ENCODE assay signal across 18 cellular contexts in genomic region chr3:11953778-11954177, GRCh38.
"Had no signal": no experiment of that assay in that cellular context is flagged by ENCODE, and none has a peak within 500 bp of the region (broad histone marks: within the 10 kb centered on the region; RNA-seq: fewer than 3 reads in every experiment).

No MANE protein-coding gene starts in this region.

- ATAC-seq: left lung; natural killer cell; sciatic nerve; stimulated activated naive B cell treated with anti-CD40 and anti-IgM and Interleukin-4, amounts not matched to agents 10 μg/mL and 1 μg/mL and 100 μg/mL, for 72 hours had no signal

- DNase-seq: activated CD4-positive, alpha-beta memory T cell treated with anti-CD3 and anti-CD28 coated beads for 36 hours; activated CD4-positive, alpha-beta T cell treated with anti-CD3 and anti-CD28 coated beads for 48 hours; activated effector memory CD4-positive, alpha-beta T cell treated with anti-CD3 and anti-CD28 coated beads, Interleukin-2, amount 50 U/mL, for 16 hours; activated naive CD4-positive, alpha-beta T cell treated with anti-CD3 and anti-CD28 coated beads, Interleukin-2, amount 10 ng/mL, durations not matched to agents 7 days and 5 days; activated T-cell treated with anti-CD3 and anti-CD28 coated beads for 4 hours; effector CD4-positive, alpha-beta T cell; erythroblast; foreskin fibroblast; left lung; midbrain; natural killer cell; stimulated activated CD4-positive, alpha-beta T cell treated with anti-CD3 and anti-CD28 coated beads, Interleukin-2, amount 100 ng/mL, for 24 hours; stimulated activated CD8-positive, alpha-beta memory T cell treated with anti-CD3 and anti-CD28 coated beads, Interleukin-4, amount 100 ng/mL, for 48 hours; stimulated activated naive B cell treated with anti-CD40 and anti-IgM and Interleukin-4, amounts not matched to agents 10 μg/mL and 1 μg/mL and 100 μg/mL, for 72 hours; T-helper 2 cell; testis; trophoblast cell had no signal
